2 cellular contexts compared by ENCODE assay signal in the genomic region with DNA sequence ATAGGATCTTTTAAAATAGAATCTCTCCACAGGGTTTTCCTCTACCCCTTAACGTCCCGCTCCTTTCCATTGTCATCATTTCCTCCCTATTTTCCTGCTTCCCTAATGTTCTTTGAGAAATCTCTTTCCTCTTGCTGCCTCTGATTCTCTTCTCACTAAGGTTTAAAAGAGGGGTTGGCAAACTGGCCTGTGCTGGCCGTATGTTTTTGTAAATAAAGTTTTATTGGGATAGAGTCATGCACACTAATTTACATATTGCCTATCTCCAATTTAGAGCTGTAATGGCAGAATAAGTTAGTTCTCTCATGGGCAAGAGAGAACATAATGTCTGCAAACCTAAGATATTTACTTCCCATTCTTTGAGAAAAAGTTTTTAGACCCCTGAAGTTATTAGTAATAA.
TF ChIP-seq lines count a peak whose summit lies in the region.

No MANE protein-coding gene starts in this region.

TF ChIP-seq in HepG2, 621 proteins besides CTCF, POLR2A, EP300 and RAD21:
- TF ChIP-seq ZNF44 (CRISPR knock-in tag; IDR thresholded peaks at IDR 0.05) = no peak
- TF ChIP-seq, protein P1, sequence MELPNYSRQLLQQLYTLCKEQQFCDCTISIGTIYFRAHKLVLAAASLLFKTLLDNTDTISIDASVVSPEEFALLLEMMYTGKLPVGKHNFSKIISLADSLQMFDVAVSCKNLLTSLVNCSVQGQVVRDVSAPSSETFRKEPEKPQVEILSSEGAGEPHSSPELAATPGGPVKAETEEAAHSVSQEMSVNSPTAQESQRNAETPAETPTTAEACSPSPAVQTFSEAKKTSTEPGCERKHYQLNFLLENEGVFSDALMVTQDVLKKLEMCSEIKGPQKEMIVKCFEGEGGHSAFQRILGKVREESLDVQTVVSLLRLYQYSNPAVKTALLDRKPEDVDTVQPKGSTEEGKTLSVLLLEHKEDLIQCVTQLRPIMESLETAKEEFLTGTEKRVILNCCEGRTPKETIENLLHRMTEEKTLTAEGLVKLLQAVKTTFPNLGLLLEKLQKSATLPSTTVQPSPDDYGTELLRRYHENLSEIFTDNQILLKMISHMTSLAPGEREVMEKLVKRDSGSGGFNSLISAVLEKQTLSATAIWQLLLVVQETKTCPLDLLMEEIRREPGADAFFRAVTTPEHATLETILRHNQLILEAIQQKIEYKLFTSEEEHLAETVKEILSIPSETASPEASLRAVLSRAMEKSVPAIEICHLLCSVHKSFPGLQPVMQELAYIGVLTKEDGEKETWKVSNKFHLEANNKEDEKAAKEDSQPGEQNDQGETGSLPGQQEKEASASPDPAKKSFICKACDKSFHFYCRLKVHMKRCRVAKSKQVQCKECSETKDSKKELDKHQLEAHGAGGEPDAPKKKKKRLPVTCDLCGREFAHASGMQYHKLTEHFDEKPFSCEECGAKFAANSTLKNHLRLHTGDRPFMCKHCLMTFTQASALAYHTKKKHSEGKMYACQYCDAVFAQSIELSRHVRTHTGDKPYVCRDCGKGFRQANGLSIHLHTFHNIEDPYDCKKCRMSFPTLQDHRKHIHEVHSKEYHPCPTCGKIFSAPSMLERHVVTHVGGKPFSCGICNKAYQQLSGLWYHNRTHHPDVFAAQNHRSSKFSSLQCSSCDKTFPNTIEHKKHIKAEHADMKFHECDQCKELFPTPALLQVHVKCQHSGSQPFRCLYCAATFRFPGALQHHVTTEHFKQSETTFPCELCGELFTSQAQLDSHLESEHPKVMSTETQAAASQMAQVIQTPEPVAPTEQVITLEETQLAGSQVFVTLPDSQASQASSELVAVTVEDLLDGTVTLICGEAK (IDR thresholded peaks at IDR 0.05) = peak; percentile 50
- TF ChIP-seq, protein P1 (CRISPR knock-in tag; IDR thresholded peaks at IDR 0.05) = no peak; the same call in 1 of the 2 replicates
TF ChIP-seq in HepG2: peak in this region for 1.

TF ChIP-seq in K562, 482 proteins besides CTCF, POLR2A, EP300 and RAD21:
- TF ChIP-seq, protein P1 (IDR thresholded peaks at IDR 0.05) = peak; percentile 91
- TF ChIP-seq, protein P1 (CRISPR knock-in tag; IDR thresholded peaks at IDR 0.05) = peak; percentile 92
- TF ChIP-seq NFE2L1 (tag; IDR thresholded peaks at IDR 0.05; ENCODE audit: borderline replicate concordance, low read depth) = no peak
- no peak for TF ChIP-seq HBP1 (CRISPR knock-in tag; IDR thresholded peaks at IDR 0.05)
- no peak for TF ChIP-seq NFIC (IDR thresholded peaks at IDR 0.05)
